ENCODE assay signal across 1 cellular context in the genomic region with DNA sequence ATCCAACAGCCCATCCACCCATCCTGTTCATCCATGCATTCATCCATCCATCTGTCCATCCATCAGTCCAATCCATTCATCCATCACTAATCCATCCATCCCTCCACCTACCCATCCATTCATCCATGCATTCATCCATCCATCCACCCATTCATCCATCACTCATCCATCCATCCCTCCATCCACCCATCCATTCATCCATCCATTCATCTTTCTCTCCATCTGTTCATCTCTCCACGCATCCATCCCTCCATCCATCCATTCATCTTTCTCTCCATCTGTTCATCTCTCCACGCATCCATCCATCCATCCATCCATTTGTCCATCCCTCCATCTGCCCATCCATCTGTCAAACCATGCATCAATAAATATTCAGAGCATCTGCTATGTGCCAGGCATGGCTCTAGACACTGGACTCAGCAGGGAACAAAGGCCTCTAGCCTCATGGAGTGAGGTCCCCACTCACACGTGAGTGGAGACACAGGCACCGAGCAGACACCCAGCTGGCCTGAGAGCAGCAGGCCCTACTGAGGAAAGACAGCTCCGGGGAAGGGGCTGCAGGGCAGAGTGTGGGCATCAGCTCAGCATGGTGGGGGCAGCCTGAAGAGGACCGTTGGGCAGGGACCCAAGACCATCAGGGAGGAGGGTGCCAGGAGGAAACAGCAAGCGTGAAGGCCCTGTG.
TF ChIP-seq lines count a peak whose summit lies in the region.

No MANE protein-coding gene starts in this region.

TF ChIP-seq in H1, 55 proteins besides CTCF, POLR2A, EP300 and RAD21:
- TF ChIP-seq YY1 (IDR thresholded peaks at IDR 0.05; ENCODE audit: low read depth, low read length), result no peak
- TF ChIP-seq NRF1 (IDR thresholded peaks at IDR 0.05; ENCODE audit: low read depth, low read length), result no peak
- TF ChIP-seq SIN3A (conservative IDR thresholded peaks at IDR 0.05 in 1 of 2, IDR thresholded peaks at IDR 0.05 in 1 of 2; ENCODE audit: low read depth in 1 of 2, low read length in 2 of 2), result no peak
- TF ChIP-seq, protein P1, sequence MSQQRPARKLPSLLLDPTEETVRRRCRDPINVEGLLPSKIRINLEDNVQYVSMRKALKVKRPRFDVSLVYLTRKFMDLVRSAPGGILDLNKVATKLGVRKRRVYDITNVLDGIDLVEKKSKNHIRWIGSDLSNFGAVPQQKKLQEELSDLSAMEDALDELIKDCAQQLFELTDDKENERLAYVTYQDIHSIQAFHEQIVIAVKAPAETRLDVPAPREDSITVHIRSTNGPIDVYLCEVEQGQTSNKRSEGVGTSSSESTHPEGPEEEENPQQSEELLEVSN (IDR thresholded peaks at IDR 0.05), result no peak
- no peak for TF ChIP-seq MAFK (IDR thresholded peaks at IDR 0.05; ENCODE audit: low read depth, low read length)
- no peak for TF ChIP-seq RXRA (IDR thresholded peaks at IDR 0.05; ENCODE audit: insufficient read depth, low read depth, low read length)
- no peak for TF ChIP-seq SIX5 (IDR thresholded peaks at IDR 0.05; ENCODE audit: low read depth, low read length)
- no peak for TF ChIP-seq GTF2F1 (IDR thresholded peaks at IDR 0.05; ENCODE audit: borderline replicate concordance, low read depth, low read length)
- no peak for TF ChIP-seq KDM5A (IDR thresholded peaks at IDR 0.05; ENCODE audit: low read length)
